1 cellular context compared by ENCODE assay signal in the genomic region with DNA sequence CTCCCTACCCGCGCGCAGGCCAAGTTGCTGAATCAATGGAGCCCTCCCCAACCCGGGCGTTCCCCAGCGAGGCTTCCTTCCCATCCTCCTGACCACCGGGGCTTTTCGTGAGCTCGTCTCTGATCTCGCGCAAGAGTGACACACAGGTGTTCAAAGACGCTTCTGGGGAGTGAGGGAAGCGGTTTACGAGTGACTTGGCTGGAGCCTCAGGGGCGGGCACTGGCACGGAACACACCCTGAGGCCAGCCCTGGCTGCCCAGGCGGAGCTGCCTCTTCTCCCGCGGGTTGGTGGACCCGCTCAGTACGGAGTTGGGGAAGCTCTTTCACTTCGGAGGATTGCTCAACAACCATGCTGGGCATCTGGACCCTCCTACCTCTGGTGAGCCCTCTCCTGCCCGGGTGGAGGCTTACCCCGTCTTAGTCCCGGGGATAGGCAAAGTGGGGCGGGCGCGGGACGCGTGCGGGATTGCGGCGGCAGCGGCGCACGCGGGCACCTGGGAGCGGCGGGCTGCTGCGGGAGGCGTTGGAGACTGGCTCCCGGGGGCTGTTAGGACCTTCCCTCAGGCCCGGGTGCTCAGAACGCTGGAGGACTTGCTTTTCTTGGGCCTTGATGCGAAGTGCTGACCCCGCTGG.
A peak's percentile ranks its signal among the peaks of the same experiment; 100 is the strongest.
TF ChIP-seq lines count a peak whose summit lies in the region.

A gene (plus strand): TSS at position 271 of the 633 bp plus-strand sequence. CDS start 79 bp downstream, at position 350.

TF ChIP-seq in HepG2, 621 proteins besides CTCF, POLR2A, EP300 and RAD21 (continued from another document and continues in another):
- TF ChIP-seq, protein P1, sequence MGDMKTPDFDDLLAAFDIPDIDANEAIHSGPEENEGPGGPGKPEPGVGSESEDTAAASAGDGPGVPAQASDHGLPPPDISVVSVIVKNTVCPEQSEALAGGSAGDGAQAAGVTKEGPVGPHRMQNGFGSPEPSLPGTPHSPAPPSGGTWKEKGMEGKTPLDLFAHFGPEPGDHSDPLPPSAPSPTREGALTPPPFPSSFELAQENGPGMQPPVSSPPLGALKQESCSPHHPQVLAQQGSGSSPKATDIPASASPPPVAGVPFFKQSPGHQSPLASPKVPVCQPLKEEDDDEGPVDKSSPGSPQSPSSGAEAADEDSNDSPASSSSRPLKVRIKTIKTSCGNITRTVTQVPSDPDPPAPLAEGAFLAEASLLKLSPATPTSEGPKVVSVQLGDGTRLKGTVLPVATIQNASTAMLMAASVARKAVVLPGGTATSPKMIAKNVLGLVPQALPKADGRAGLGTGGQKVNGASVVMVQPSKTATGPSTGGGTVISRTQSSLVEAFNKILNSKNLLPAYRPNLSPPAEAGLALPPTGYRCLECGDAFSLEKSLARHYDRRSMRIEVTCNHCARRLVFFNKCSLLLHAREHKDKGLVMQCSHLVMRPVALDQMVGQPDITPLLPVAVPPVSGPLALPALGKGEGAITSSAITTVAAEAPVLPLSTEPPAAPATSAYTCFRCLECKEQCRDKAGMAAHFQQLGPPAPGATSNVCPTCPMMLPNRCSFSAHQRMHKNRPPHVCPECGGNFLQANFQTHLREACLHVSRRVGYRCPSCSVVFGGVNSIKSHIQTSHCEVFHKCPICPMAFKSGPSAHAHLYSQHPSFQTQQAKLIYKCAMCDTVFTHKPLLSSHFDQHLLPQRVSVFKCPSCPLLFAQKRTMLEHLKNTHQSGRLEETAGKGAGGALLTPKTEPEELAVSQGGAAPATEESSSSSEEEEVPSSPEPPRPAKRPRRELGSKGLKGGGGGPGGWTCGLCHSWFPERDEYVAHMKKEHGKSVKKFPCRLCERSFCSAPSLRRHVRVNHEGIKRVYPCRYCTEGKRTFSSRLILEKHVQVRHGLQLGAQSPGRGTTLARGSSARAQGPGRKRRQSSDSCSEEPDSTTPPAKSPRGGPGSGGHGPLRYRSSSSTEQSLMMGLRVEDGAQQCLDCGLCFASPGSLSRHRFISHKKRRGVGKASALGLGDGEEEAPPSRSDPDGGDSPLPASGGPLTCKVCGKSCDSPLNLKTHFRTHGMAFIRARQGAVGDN (CRISPR knock-in tag; IDR thresholded peaks at IDR 0.05) = peak; percentile 86
- no peak for TF ChIP-seq GATAD1 (CRISPR knock-in tag; IDR thresholded peaks at IDR 0.05)
- TF ChIP-seq, protein P2, sequence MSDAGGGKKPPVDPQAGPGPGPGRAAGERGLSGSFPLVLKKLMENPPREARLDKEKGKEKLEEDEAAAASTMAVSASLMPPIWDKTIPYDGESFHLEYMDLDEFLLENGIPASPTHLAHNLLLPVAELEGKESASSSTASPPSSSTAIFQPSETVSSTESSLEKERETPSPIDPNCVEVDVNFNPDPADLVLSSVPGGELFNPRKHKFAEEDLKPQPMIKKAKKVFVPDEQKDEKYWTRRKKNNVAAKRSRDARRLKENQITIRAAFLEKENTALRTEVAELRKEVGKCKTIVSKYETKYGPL (CRISPR knock-in tag; IDR thresholded peaks at IDR 0.05) = 0 out of 2 replicates have a peak, but pooled peaks have one; percentile 15
- no peak for TF ChIP-seq MTA3 (CRISPR knock-in tag; IDR thresholded peaks at IDR 0.05)
- 0 out of 2 replicates have a peak, but pooled peaks have one; percentile 63 for TF ChIP-seq ZNF570 (CRISPR knock-in tag; IDR thresholded peaks at IDR 0.05; ENCODE audit: borderline replicate concordance)
- TF ChIP-seq, protein P3, sequence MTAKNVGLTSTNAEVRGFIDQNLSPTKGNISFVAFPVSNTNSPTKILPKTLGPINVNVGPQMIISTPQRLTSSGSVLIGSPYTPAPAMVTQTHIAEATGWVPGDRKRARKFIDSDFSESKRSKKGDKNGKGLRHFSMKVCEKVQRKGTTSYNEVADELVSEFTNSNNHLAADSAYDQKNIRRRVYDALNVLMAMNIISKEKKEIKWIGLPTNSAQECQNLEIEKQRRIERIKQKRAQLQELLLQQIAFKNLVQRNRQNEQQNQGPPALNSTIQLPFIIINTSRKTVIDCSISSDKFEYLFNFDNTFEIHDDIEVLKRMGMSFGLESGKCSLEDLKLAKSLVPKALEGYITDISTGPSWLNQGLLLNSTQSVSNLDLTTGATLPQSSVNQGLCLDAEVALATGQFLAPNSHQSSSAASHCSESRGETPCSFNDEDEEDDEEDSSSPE (CRISPR knock-in tag; IDR thresholded peaks at IDR 0.05) = peak; percentile 32; the same call in 1 of the 2 replicates
- no peak for TF ChIP-seq ZKSCAN8 (CRISPR knock-in tag; IDR thresholded peaks at IDR 0.05; ENCODE audit: borderline replicate concordance)
- TF ChIP-seq SAFB2 (CRISPR knock-in tag; IDR thresholded peaks at IDR 0.05; ENCODE audit: borderline replicate concordance, low read depth) = peak; percentile 76; the same call in 1 of the 2 replicates
- no peak for TF ChIP-seq ZNF451 (CRISPR knock-in tag; IDR thresholded peaks at IDR 0.05)
- TF ChIP-seq, protein P4, sequence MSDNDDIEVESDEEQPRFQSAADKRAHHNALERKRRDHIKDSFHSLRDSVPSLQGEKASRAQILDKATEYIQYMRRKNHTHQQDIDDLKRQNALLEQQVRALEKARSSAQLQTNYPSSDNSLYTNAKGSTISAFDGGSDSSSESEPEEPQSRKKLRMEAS (IDR thresholded peaks at IDR 0.05) = peak; percentile 47; the same call in 1 of the 2 replicates
- TF ChIP-seq KMT2A (CRISPR knock-in tag; IDR thresholded peaks at IDR 0.05) = peak; percentile 19; the same call in 1 of the 2 replicates
- no peak for TF ChIP-seq ARNTL (CRISPR knock-in tag; IDR thresholded peaks at IDR 0.05)
- TF ChIP-seq PAWR (CRISPR knock-in tag; IDR thresholded peaks at IDR 0.05; ENCODE audit: borderline replicate concordance) = no peak
- TF ChIP-seq, protein P5, sequence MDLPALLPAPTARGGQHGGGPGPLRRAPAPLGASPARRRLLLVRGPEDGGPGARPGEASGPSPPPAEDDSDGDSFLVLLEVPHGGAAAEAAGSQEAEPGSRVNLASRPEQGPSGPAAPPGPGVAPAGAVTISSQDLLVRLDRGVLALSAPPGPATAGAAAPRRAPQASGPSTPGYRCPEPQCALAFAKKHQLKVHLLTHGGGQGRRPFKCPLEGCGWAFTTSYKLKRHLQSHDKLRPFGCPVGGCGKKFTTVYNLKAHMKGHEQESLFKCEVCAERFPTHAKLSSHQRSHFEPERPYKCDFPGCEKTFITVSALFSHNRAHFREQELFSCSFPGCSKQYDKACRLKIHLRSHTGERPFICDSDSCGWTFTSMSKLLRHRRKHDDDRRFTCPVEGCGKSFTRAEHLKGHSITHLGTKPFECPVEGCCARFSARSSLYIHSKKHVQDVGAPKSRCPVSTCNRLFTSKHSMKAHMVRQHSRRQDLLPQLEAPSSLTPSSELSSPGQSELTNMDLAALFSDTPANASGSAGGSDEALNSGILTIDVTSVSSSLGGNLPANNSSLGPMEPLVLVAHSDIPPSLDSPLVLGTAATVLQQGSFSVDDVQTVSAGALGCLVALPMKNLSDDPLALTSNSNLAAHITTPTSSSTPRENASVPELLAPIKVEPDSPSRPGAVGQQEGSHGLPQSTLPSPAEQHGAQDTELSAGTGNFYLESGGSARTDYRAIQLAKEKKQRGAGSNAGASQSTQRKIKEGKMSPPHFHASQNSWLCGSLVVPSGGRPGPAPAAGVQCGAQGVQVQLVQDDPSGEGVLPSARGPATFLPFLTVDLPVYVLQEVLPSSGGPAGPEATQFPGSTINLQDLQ (CRISPR knock-in tag; IDR thresholded peaks at IDR 0.05) = no peak
- no peak; the same call in 1 of the 2 replicates for TF ChIP-seq ZFP90 (CRISPR knock-in tag; IDR thresholded peaks at IDR 0.05; ENCODE audit: borderline replicate concordance)
- TF ChIP-seq, protein P6, sequence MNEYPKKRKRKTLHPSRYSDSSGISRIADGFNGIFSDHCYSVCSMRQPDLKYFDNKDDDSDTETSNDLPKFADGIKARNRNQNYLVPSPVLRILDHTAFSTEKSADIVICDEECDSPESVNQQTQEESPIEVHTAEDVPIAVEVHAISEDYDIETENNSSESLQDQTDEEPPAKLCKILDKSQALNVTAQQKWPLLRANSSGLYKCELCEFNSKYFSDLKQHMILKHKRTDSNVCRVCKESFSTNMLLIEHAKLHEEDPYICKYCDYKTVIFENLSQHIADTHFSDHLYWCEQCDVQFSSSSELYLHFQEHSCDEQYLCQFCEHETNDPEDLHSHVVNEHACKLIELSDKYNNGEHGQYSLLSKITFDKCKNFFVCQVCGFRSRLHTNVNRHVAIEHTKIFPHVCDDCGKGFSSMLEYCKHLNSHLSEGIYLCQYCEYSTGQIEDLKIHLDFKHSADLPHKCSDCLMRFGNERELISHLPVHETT (CRISPR knock-in tag; conservative IDR thresholded peaks at IDR 0.05) = no peak
- TF ChIP-seq KLF9 (CRISPR knock-in tag; IDR thresholded peaks at IDR 0.05; ENCODE audit: low read depth) = no peak
- TF ChIP-seq, protein P7, sequence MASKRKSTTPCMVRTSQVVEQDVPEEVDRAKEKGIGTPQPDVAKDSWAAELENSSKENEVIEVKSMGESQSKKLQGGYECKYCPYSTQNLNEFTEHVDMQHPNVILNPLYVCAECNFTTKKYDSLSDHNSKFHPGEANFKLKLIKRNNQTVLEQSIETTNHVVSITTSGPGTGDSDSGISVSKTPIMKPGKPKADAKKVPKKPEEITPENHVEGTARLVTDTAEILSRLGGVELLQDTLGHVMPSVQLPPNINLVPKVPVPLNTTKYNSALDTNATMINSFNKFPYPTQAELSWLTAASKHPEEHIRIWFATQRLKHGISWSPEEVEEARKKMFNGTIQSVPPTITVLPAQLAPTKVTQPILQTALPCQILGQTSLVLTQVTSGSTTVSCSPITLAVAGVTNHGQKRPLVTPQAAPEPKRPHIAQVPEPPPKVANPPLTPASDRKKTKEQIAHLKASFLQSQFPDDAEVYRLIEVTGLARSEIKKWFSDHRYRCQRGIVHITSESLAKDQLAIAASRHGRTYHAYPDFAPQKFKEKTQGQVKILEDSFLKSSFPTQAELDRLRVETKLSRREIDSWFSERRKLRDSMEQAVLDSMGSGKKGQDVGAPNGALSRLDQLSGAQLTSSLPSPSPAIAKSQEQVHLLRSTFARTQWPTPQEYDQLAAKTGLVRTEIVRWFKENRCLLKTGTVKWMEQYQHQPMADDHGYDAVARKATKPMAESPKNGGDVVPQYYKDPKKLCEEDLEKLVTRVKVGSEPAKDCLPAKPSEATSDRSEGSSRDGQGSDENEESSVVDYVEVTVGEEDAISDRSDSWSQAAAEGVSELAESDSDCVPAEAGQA (IDR thresholded peaks at IDR 0.05; ENCODE audit: low read depth) = no peak
- TF ChIP-seq, protein P7 (CRISPR knock-in tag; IDR thresholded peaks at IDR 0.05; ENCODE audit: borderline replicate concordance) = no peak
- no peak for TF ChIP-seq RBM39 (IDR thresholded peaks at IDR 0.05; ENCODE audit: low read depth, low read length, poor library complexity, severe bottlenecking)
- TF ChIP-seq ZNF550 (CRISPR knock-in tag; IDR thresholded peaks at IDR 0.05; ENCODE audit: borderline replicate concordance) = no peak
- no peak for TF ChIP-seq SMYD3 (CRISPR knock-in tag; IDR thresholded peaks at IDR 0.05)
- TF ChIP-seq, protein P8, sequence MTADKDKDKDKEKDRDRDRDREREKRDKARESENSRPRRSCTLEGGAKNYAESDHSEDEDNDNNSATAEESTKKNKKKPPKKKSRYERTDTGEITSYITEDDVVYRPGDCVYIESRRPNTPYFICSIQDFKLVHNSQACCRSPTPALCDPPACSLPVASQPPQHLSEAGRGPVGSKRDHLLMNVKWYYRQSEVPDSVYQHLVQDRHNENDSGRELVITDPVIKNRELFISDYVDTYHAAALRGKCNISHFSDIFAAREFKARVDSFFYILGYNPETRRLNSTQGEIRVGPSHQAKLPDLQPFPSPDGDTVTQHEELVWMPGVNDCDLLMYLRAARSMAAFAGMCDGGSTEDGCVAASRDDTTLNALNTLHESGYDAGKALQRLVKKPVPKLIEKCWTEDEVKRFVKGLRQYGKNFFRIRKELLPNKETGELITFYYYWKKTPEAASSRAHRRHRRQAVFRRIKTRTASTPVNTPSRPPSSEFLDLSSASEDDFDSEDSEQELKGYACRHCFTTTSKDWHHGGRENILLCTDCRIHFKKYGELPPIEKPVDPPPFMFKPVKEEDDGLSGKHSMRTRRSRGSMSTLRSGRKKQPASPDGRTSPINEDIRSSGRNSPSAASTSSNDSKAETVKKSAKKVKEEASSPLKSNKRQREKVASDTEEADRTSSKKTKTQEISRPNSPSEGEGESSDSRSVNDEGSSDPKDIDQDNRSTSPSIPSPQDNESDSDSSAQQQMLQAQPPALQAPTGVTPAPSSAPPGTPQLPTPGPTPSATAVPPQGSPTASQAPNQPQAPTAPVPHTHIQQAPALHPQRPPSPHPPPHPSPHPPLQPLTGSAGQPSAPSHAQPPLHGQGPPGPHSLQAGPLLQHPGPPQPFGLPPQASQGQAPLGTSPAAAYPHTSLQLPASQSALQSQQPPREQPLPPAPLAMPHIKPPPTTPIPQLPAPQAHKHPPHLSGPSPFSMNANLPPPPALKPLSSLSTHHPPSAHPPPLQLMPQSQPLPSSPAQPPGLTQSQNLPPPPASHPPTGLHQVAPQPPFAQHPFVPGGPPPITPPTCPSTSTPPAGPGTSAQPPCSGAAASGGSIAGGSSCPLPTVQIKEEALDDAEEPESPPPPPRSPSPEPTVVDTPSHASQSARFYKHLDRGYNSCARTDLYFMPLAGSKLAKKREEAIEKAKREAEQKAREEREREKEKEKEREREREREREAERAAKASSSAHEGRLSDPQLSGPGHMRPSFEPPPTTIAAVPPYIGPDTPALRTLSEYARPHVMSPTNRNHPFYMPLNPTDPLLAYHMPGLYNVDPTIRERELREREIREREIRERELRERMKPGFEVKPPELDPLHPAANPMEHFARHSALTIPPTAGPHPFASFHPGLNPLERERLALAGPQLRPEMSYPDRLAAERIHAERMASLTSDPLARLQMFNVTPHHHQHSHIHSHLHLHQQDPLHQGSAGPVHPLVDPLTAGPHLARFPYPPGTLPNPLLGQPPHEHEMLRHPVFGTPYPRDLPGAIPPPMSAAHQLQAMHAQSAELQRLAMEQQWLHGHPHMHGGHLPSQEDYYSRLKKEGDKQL (CRISPR knock-in tag; IDR thresholded peaks at IDR 0.05; ENCODE audit: low read depth) = no peak
- TF ChIP-seq HDAC6 (IDR thresholded peaks at IDR 0.05; ENCODE audit: low read depth, low read length) = no peak
